In the genomic region with DNA sequence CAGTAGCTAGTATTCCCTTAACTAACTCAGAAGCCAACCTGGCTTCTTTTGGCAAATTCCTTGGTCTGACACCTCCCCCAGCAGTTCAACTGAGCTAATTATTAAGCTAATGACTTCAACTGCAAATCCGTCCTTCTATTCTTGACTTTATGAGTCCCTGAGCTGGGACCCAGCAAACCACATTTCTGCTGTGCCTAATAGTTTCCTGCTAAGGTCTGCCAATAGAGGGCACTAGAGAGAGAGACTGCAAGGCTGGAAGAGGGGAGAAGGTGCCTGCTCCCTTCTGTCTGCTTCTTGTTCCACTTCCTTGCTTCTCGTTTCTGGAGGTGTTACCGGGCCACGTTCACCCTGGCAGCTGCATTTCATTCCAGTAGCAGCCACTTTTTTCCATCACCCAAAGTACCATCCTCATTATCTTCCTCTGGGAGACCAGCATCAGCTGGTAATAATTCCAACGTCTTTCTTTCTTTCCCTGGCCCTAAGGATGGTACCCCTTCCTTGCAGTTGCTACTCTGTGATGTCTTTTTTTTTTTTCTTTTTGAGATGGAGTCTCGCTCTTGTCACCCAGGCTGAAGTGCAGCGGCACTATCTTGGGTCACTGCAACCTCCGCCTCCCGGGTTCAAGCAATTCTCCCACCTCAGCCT, we compare ENCODE assay signal across 9 cellular contexts.
DNase-seq lines count a peak whose midpoint lies in the region; ATAC-seq, FAIRE-seq and TF ChIP-seq lines count a peak whose summit lies in the region.
"Had no signal": no experiment of that assay in that cellular context is flagged by ENCODE, and none has a peak within 500 bp of the region (broad histone marks: within the 10 kb centered on the region; RNA-seq: fewer than 3 reads in every experiment).

No MANE protein-coding gene starts in this region.

- no peak overlapping the region for H2BK120ac ChIP-seq in mesendoderm (ENCODE audit: low read depth, low read length)

- H2BK15ac ChIP-seq in mesendoderm (replicated peaks; ENCODE audit: low read depth) = no peak overlapping the region

- H3K79me1 ChIP-seq in mesendoderm (ENCODE audit: low read length) = no peaks in the 10 kb centered on the region

- H2AFZ ChIP-seq in endothelial cell of umbilical vein (ENCODE audit: low read depth, low read length) = no peak overlapping the region

- no TSS peak for BruUV-seq in endothelial cell of umbilical vein (replicated peaks; lab: Mats Ljungman, UMichigan)

- H3K4me3 ChIP-seq in endothelial cell of umbilical vein (replicated peaks in 1 of 3; ENCODE audit: insufficient read depth in 1 of 3, low read depth in 1 of 3, low read length in 3 of 3) (no peak overlapping the region), mesendoderm (ENCODE audit: low read length) (no peak overlapping the region)

- H3K79me2 ChIP-seq in endothelial cell of umbilical vein (ENCODE audit: control insufficient read depth, insufficient read depth, low read length) = no peaks in the 10 kb centered on the region
- H3K79me2 ChIP-seq in mesendoderm (ENCODE audit: control insufficient read depth, insufficient read depth, low read length) = no peaks in the 10 kb centered on the region

- intact Hi-C loops in endothelial cell of umbilical vein (cut with micrococcal nuclease) = loop anchor here (1.0 to 2.0 kb wide), 2 partner anchors 62 to 106 kb away; no protein-coding TSS in a partner anchor

- no peak overlapping the region for H2AK5ac ChIP-seq in mesendoderm (ENCODE audit: low read length)

- no peak overlapping the region for H2BK5ac ChIP-seq in mesendoderm (ENCODE audit: low read length)

- FAIRE-seq in endothelial cell of umbilical vein (lab: Jason Lieb, UNC) = peak; percentile 28

- DNase-seq in RKO (ENCODE audit: low spot score) = peak; percentile 43
- DNase-seq in endothelial cell of umbilical vein (ENCODE audit: low read depth, low spot score) = peak; percentile 51
- peak; percentile 92 for DNase-seq in mesendoderm
- DNase-seq in KG1 (lab: John Stamatoyannopoulos, UW) = no peak

- no peak overlapping the region for H4K5ac ChIP-seq in mesendoderm (ENCODE audit: low read length)

- H3K27me3 ChIP-seq in endothelial cell of umbilical vein (ENCODE audit: control insufficient read depth in 2 of 2, insufficient read depth in 2 of 2, low read length in 2 of 2) (no peaks in the 10 kb centered on the region), mesendoderm (ENCODE audit: insufficient read depth, low read length, poor library complexity) (no peaks in the 10 kb centered on the region)

- H3K4me2 ChIP-seq in endothelial cell of umbilical vein (ENCODE audit: insufficient read depth, low read length) = no peak overlapping the region
- H3K4me2 ChIP-seq in mesendoderm (ENCODE audit: low read length) = no peak overlapping the region

- dilution Hi-C loops in endothelial cell of umbilical vein (cut with MboI; ENCODE audit: extremely low pct_ligation_motif_present, low sequenced_read_pairs) = no loop called here

- TF ChIP-seq CTCF in C4-2B (conservative IDR thresholded peaks at IDR 0.05) = peak; percentile 85
- peak; percentile 68 to 77 for TF ChIP-seq CTCF in endothelial cell of umbilical vein (IDR thresholded peaks at IDR 0.05; ENCODE audit: extremely low read depth in 1 of 2, insufficient read depth in 1 of 2, low read depth in 1 of 2, low read length in 2 of 2)

- TF ChIP-seq EP300 in Ishikawa (IDR thresholded peaks at IDR 0.05; ENCODE audit: borderline replicate concordance) = no peak

- POLR2A ChIA-PET in endothelial cell of umbilical vein (lab: Charles Lee) = no interaction called here

- H4K8ac ChIP-seq in mesendoderm (ENCODE audit: low read depth, low read length) = no peak overlapping the region

- no CpG with 5 or more reads among the region's 9 CpGs for WGBS in mesendoderm (ENCODE audit: extremely low coverage, insufficient coverage, low lambda C conversion rate)

- H3K9me3 ChIP-seq in endothelial cell of umbilical vein (replicated peaks; ENCODE audit: control insufficient read depth, insufficient read depth, low read length) = no peaks in the 10 kb centered on the region

- H3K36me3 ChIP-seq in endothelial cell of umbilical vein (ENCODE audit: control insufficient read depth in 2 of 2, extremely low read depth in 1 of 2, insufficient read depth in 2 of 2, low read length in 2 of 2) = no peaks in the 10 kb centered on the region
- no peaks in the 10 kb centered on the region for H3K36me3 ChIP-seq in mesendoderm (ENCODE audit: control insufficient read depth, insufficient read depth, low read length)

- H3K56ac ChIP-seq in mesendoderm (ENCODE audit: low read length) = no peak overlapping the region

- TF ChIP-seq RAD21 in Ishikawa (IDR thresholded peaks at IDR 0.05; ENCODE audit: low read depth) = peak; percentile 63

- no peak overlapping the region for H3K23ac ChIP-seq in mesendoderm (ENCODE audit: low read length)

- CTCF ChIA-PET in endothelial cell of umbilical vein (lab: Charles Lee) = interaction anchor here (0.6 to 5.5 kb wide), 23 partner anchors 8 to 1141 kb away, joined by 3 to 58 read pairs (median 4); partner anchors contain the start of gene RUFY4

- H3K27ac ChIP-seq in C4-2B (no peak overlapping the region), endothelial cell of umbilical vein (ENCODE audit: insufficient read depth, low read depth, low read length) (no peak overlapping the region), mesendoderm (ENCODE audit: low read depth, low read length) (no peak overlapping the region)

- peak; percentile 77 for ATAC-seq in GM18511 (IDR thresholded peaks at IDR 0.05; ENCODE audit: unreplicated experiment)
- no peak for ATAC-seq in activated CD4-positive, CD25-positive, alpha-beta regulatory T cell treated with anti-CD3 and anti-CD28 coated beads, Interleukin-2, amount 50 U/mL, for 24 hours
- ATAC-seq: T-cell had no signal

- H3K9ac ChIP-seq in endothelial cell of umbilical vein (replicated peaks; ENCODE audit: extremely low read depth, insufficient read depth, low read length) = no peak overlapping the region
- no peak overlapping the region for H3K9ac ChIP-seq in mesendoderm (ENCODE audit: low read length)

- H4K20me1 ChIP-seq in endothelial cell of umbilical vein (replicated peaks; ENCODE audit: control insufficient read depth, extremely low read depth, insufficient read depth, low read length) = no peaks in the 10 kb centered on the region

- H3K4me1 ChIP-seq in endothelial cell of umbilical vein (ENCODE audit: control insufficient read depth, extremely low read depth, insufficient read depth, low read length) = no peaks in the 10 kb centered on the region
- peaks cover 2% of the 10 kb centered on the region for H3K4me1 ChIP-seq in mesendoderm (ENCODE audit: control insufficient read depth, low read depth, low read length)

- no peak overlapping the region for H3K4ac ChIP-seq in mesendoderm (ENCODE audit: low read depth, low read length)

- TF ChIP-seq POLR2A in endothelial cell of umbilical vein (IDR thresholded peaks at IDR 0.05; ENCODE audit: low read depth, low read length) = no peak

- H3K18ac ChIP-seq in mesendoderm (ENCODE audit: low read length) = no peak overlapping the region

- H3K9me1 ChIP-seq in endothelial cell of umbilical vein (replicated peaks; ENCODE audit: control insufficient read depth, extremely low read depth, insufficient read depth, low read length) = no peaks in the 10 kb centered on the region

TF ChIP-seq in Ishikawa, 13 proteins besides CTCF, POLR2A, EP300 and RAD21 (continues in another document):
- TF ChIP-seq TAF1 (IDR thresholded peaks at IDR 0.05; ENCODE audit: low read depth) (no peak), CEBPB (IDR thresholded peaks at IDR 0.05) (no peak), ZBTB7A (IDR thresholded peaks at IDR 0.05; ENCODE audit: low read depth) (no peak), TEAD4 (IDR thresholded peaks at IDR 0.05) (no peak), TCF12 (IDR thresholded peaks at IDR 0.05; ENCODE audit: low read depth) (no peak), CREB1 (IDR thresholded peaks at IDR 0.05; ENCODE audit: low read depth) (no peak), FOXM1 (IDR thresholded peaks at IDR 0.05; ENCODE audit: borderline replicate concordance, low read depth) (no peak), YY1 (IDR thresholded peaks at IDR 0.05; ENCODE audit: low read depth) (no peak)
- TF ChIP-seq, protein P1, sequence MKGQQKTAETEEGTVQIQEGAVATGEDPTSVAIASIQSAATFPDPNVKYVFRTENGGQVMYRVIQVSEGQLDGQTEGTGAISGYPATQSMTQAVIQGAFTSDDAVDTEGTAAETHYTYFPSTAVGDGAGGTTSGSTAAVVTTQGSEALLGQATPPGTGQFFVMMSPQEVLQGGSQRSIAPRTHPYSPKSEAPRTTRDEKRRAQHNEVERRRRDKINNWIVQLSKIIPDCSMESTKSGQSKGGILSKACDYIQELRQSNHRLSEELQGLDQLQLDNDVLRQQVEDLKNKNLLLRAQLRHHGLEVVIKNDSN (IDR thresholded peaks at IDR 0.05) = no peak
- TF ChIP-seq, protein P2, sequence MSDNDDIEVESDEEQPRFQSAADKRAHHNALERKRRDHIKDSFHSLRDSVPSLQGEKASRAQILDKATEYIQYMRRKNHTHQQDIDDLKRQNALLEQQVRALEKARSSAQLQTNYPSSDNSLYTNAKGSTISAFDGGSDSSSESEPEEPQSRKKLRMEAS (IDR thresholded peaks at IDR 0.05) = no peak

TF ChIP-seq in endothelial cell of umbilical vein, 7 proteins besides CTCF, POLR2A, EP300 and RAD21:
- TF ChIP-seq EZH2 (IDR thresholded peaks at IDR 0.05; ENCODE audit: borderline replicate concordance, low read depth, low read length, severe bottlenecking) = no peak
- TF ChIP-seq GATA2 (IDR thresholded peaks at IDR 0.05; ENCODE audit: insufficient read depth, insufficient read length, low read depth, low read length) = no peak
- no peak for TF ChIP-seq POLR2AphosphoS5 (IDR thresholded peaks at IDR 0.05; ENCODE audit: insufficient read depth, low read depth, low read length)
- TF ChIP-seq, protein P2 (IDR thresholded peaks at IDR 0.05; ENCODE audit: insufficient read depth, insufficient read length) = no peak
- no peak for TF ChIP-seq FOS (IDR thresholded peaks at IDR 0.05; ENCODE audit: borderline replicate concordance, insufficient read depth, low read length)
- no peak for TF ChIP-seq JUN (IDR thresholded peaks at IDR 0.05; ENCODE audit: borderline replicate concordance, insufficient read depth, insufficient read length, low read depth)
- no peak for TF ChIP-seq MYC (IDR thresholded peaks at IDR 0.05; ENCODE audit: low read depth, low read length)
